Comparison of ENCODE assay signal across 19 cellular contexts in genomic region chr15:93986400-93986984, GRCh38.
"Had no signal": no experiment of that assay in that cellular context is flagged by ENCODE, and none has a peak within 500 bp of the region (broad histone marks: within the 10 kb centered on the region; RNA-seq: fewer than 3 reads in every experiment).

No MANE protein-coding gene starts in this region.

- ATAC-seq: gastroesophageal sphincter, lower lobe of right lung, mucosa of descending colon, right lobe of liver had no signal

- H3K4me3 Mint-ChIP-seq: activated CD4-positive, alpha-beta memory T cell treated with anti-CD3 and anti-CD28 coated beads for 36 hours; activated naive CD8-positive, alpha-beta T cell; neural crest cell; stimulated activated effector memory CD8-positive, alpha-beta T cell treated with anti-CD3 and anti-CD28 coated beads, Interleukin-12 subunit alpha, Interleukin-12 subunit beta, amount 100 ng/mL, for 72 hours; stimulated activated naive CD8-positive, alpha-beta T cell treated with anti-CD3 and anti-CD28 coated beads, Interleukin-15, amount 100 ng/mL, for 72 hours had no signal

- FAIRE-seq: keratinocyte, small intestine had no signal

- H3K36me3 Mint-ChIP-seq: activated CD4-positive, alpha-beta memory T cell treated with anti-CD3 and anti-CD28 coated beads for 36 hours; activated naive CD8-positive, alpha-beta T cell; stimulated activated effector memory CD8-positive, alpha-beta T cell treated with anti-CD3 and anti-CD28 coated beads, Interleukin-12 subunit alpha, Interleukin-12 subunit beta, amount 100 ng/mL, for 72 hours had no signal

- DNase-seq: activated naive CD4-positive, alpha-beta T cell; amygdala; heart left ventricle; lower lobe of right lung; mesendoderm; posterior cingulate gyrus; right lobe of liver had no signal

- H3K27me3 ChIP-seq: gastroesophageal sphincter, heart left ventricle, right lobe of liver, tibial nerve had no signal

- H3K27me3 Mint-ChIP-seq: activated CD4-positive, alpha-beta memory T cell treated with anti-CD3 and anti-CD28 coated beads for 36 hours; activated naive CD8-positive, alpha-beta T cell had no signal

- H3K36me3 ChIP-seq: cardiac muscle cell, gastroesophageal sphincter, heart left ventricle, lower lobe of right lung, right lobe of liver, tibial nerve had no signal

- H3K9me3 Mint-ChIP-seq: activated CD4-positive, alpha-beta memory T cell treated with anti-CD3 and anti-CD28 coated beads for 36 hours; activated T-helper 2 cell treated with anti-CD3 and anti-CD28 coated beads, Interferon-gamma antibody, Interleukin-2, Interleukin-4, amounts not matched to agents 10 μg/mL and 5 μg/mL and 100 μg/mL, durations not matched to agents 14 hours and 24 hours and 36 hours; neural crest cell; stimulated activated effector memory CD8-positive, alpha-beta T cell treated with anti-CD3 and anti-CD28 coated beads, Interleukin-12 subunit alpha, Interleukin-12 subunit beta, amount 100 ng/mL, for 72 hours; stimulated activated naive CD8-positive, alpha-beta T cell treated with anti-CD3 and anti-CD28 coated beads, Interleukin-15, amount 100 ng/mL, for 72 hours had no signal

- H3K27ac ChIP-seq: cardiac muscle cell, lower lobe of right lung, right lobe of liver had no signal

- H3K9me3 ChIP-seq: gastroesophageal sphincter, lower lobe of right lung, mucosa of descending colon, right lobe of liver, tibial nerve had no signal

- H3K4me3 ChIP-seq: cardiac muscle cell, gastroesophageal sphincter, heart left ventricle, lower lobe of right lung, mucosa of descending colon, right lobe of liver, tibial nerve had no signal

- H3K4me1 ChIP-seq: lower lobe of right lung, right lobe of liver had no signal

- H3K27ac Mint-ChIP-seq: activated CD4-positive, alpha-beta memory T cell treated with anti-CD3 and anti-CD28 coated beads for 36 hours; activated naive CD8-positive, alpha-beta T cell; activated T-helper 2 cell treated with anti-CD3 and anti-CD28 coated beads, Interferon-gamma antibody, Interleukin-2, Interleukin-4, amounts not matched to agents 10 μg/mL and 5 μg/mL and 100 μg/mL, durations not matched to agents 14 hours and 24 hours and 36 hours; stimulated activated effector memory CD8-positive, alpha-beta T cell treated with anti-CD3 and anti-CD28 coated beads, Interleukin-12 subunit alpha, Interleukin-12 subunit beta, amount 100 ng/mL, for 72 hours had no signal
